Comparison of ENCODE assay signal across 8 cellular contexts in genomic region chr6:112043032-112044007, GRCh38. TPM values are rescaled to one million over a fixed set of nuclear protein-coding genes. Genes with fewer than 3 reads are reported as not detected.
A peak's percentile ranks its signal among the peaks of the same experiment; 100 is the strongest.
DNase-seq lines count a peak whose midpoint lies in the region; ATAC-seq and TF ChIP-seq lines count a peak whose summit lies in the region.

No MANE protein-coding gene starts in this region.

- peak overlapping the region; percentile 99 for H3K27ac Mint-ChIP-seq in type B pancreatic cell

- intact Hi-C loops in heart left ventricle (cut with DNase I) = loop anchor here (1.0 to 10.0 kb wide), 16 partner anchors 36 to 1039 kb away; a partner anchor contains a TSS

- peak overlapping the region; percentile 21 to 87 (median 70) for H3K27ac ChIP-seq in heart left ventricle

- H3K36me3 ChIP-seq in adipocyte (ENCODE audit: control insufficient read depth, insufficient read depth, low read length, severe bottlenecking) (no peaks in the 10 kb centered on the region), heart left ventricle (no peaks in the 10 kb centered on the region)

- H3K9ac ChIP-seq in adipocyte (ENCODE audit: low read length) = peak overlapping the region; percentile 95

- no peaks in the 10 kb centered on the region for H3K9me3 Mint-ChIP-seq in type B pancreatic cell

- no peak for TF ChIP-seq POLR2A in heart left ventricle (IDR thresholded peaks at IDR 0.05)

- no peaks in the 10 kb centered on the region for H3K9me3 ChIP-seq in adipocyte (ENCODE audit: control insufficient read depth, low read length)
- H3K9me3 ChIP-seq in heart left ventricle = no peaks in the 10 kb centered on the region

- no peaks in the 10 kb centered on the region for H3K36me3 Mint-ChIP-seq in type B pancreatic cell

- peaks cover 17% of the 10 kb centered on the region for H3K4me1 Mint-ChIP-seq in type B pancreatic cell (ENCODE audit: unreplicated experiment)

- H3K4me1 ChIP-seq in adipocyte (ENCODE audit: control insufficient read depth, insufficient read depth, low read length) (peaks cover 61% of the 10 kb centered on the region), heart left ventricle (peaks cover 0 to 20% (median 3%) of the 10 kb centered on the region in 12 donors)

- no peaks in the 10 kb centered on the region for H3K27me3 ChIP-seq in adipocyte (replicated peaks; ENCODE audit: control insufficient read depth, insufficient read depth, low read length)
- no peaks in the 10 kb centered on the region for H3K27me3 ChIP-seq in heart left ventricle

- H3K4me3 Mint-ChIP-seq in type B pancreatic cell = peak overlapping the region; percentile 99

- peak overlapping the region; percentile 89 for H3K4me3 ChIP-seq in adipocyte (ENCODE audit: low read length)
- peak overlapping the region; percentile 12 to 77 (median 60) for H3K4me3 ChIP-seq in heart left ventricle

- WGBS in heart left ventricle, 4 donors = 0 to 1% (median 0%) methylated on average over 33 to 36 of the region's 36 CpGs

- ATAC-seq in HG02840 (IDR thresholded peaks at IDR 0.05; ENCODE audit: low FRiP score, unreplicated experiment) (peak; percentile 89), heart left ventricle (peak; percentile 89 to 95 (median 94))

- TF ChIP-seq CTCF in GM12872 (IDR thresholded peaks at IDR 0.05; ENCODE audit: insufficient read depth, low read depth, low read length) (peak; percentile 93), heart left ventricle (IDR thresholded peaks at IDR 0.05) (peak; percentile 91 to 99 (median 94)), type B pancreatic cell (conservative IDR thresholded peaks at IDR 0.05) (peak; percentile 99)

- no peaks in the 10 kb centered on the region for H3K27me3 Mint-ChIP-seq in type B pancreatic cell

- DNase-seq in NCI-H1417 treated with DMSO at 0.1 percent for 48 hours (lab: John Stamatoyannopoulos, UW) = peak; percentile 61
- DNase-seq in SW 1271 (lab: John Stamatoyannopoulos, UW) = peak; percentile 71 to 89
- DNase-seq in adipocyte (ENCODE audit: low read depth) = peak; percentile 96
- peak; percentile 83 to 93 (median 89) for DNase-seq in heart left ventricle
- peak; percentile 84 for DNase-seq in pons (ENCODE audit: low spot score)
- DNase-seq in type B pancreatic cell (ENCODE audit: extremely low spot score, unreplicated experiment) = peak; percentile 95

RNA-seq across cellular contexts. Expression of gene CCN6, which starts 10.6 kb away (rescaled TPM):
- total RNA-seq in heart left ventricle (not detected), type B pancreatic cell (ENCODE audit: low replicate concordance) (not detected in 2 replicates)
- not detected for polyA plus RNA-seq in heart left ventricle

RNA-seq across cellular contexts. Expression of gene TUBE1, which starts 44.0 kb away (rescaled TPM):
- total RNA-seq in heart left ventricle (10 to 100 TPM; 16.1 to 33.2 (median 25.0) TPM), type B pancreatic cell (ENCODE audit: low replicate concordance) (19.0 and 28.7 TPM in 2 replicates)
- polyA plus RNA-seq in heart left ventricle = 10 to 100 TPM; 10.1 to 23.1 TPM

RNA-seq across cellular contexts. Expression of gene FAM229B, which starts 44.1 kb away (rescaled TPM):
- 10 to 100 TPM; 33.7 to 77.7 (median 54.8) TPM for total RNA-seq in heart left ventricle
- polyA plus RNA-seq in heart left ventricle = 10 to 100 TPM; 28.6 to 85.8 TPM
- total RNA-seq in type B pancreatic cell (ENCODE audit: low replicate concordance) = 8.4 and 29.8 TPM in 2 replicates

Comparison
In these comparisons a context has a peak if more than half of its experiments do, and no peak if none do; other contexts are left out.
1. Peak in every context shown above with its lines: DNase-seq, ATAC-seq, H3K4me3 ChIP-seq and H3K27ac ChIP-seq.